In the genomic region with DNA sequence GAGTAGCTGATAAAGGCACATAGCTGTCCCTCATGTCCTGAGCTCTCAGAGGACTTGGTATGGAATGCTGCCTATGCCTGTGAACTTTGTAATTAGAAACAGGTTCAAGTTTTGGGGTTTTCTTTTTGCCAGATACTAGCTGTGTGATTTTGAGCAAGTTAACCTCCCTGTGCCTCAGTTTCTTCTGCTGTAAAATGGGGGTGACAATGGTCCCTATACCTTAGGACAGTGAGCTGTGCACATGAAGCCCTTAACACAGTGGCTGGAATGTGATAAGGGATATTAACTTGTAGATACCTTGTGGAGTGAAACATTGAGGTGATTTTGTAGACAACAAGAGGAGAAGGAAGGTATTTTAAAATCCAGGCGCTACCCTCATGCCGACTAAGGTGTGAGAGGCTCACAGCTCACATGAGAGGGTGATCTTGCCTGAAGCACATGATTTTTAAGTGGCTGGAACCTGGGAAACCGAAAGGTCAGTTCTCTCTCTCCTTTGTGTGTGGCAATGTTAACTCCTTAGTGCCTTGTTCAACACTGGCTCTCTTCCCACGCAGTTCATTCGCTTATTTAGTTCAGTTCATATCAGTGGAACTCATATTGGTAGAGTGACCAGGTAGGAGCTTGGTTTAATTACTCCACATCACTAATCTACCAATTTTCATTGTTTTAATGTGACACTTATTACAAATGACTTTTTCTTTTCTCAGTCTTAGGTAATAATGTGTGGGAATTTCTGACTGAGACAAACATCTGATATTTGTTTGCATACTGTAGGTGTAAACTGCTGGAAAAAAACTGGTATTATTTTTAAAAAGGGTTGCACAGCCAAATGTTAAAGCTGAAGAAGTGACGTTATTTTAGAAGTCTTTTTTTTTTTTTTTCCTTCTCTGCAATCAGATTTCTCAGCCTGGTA, we compare ENCODE assay signal across 1 cellular context.
A peak's percentile ranks its signal among the peaks of the same experiment; 100 is the strongest.
TF ChIP-seq lines count a peak whose summit lies in the region.

No MANE protein-coding gene starts in this region.

TF ChIP-seq in GM12878, 131 proteins besides CTCF, POLR2A, EP300 and RAD21 (continued from another document and continues in another):
- TF ChIP-seq, protein P1, sequence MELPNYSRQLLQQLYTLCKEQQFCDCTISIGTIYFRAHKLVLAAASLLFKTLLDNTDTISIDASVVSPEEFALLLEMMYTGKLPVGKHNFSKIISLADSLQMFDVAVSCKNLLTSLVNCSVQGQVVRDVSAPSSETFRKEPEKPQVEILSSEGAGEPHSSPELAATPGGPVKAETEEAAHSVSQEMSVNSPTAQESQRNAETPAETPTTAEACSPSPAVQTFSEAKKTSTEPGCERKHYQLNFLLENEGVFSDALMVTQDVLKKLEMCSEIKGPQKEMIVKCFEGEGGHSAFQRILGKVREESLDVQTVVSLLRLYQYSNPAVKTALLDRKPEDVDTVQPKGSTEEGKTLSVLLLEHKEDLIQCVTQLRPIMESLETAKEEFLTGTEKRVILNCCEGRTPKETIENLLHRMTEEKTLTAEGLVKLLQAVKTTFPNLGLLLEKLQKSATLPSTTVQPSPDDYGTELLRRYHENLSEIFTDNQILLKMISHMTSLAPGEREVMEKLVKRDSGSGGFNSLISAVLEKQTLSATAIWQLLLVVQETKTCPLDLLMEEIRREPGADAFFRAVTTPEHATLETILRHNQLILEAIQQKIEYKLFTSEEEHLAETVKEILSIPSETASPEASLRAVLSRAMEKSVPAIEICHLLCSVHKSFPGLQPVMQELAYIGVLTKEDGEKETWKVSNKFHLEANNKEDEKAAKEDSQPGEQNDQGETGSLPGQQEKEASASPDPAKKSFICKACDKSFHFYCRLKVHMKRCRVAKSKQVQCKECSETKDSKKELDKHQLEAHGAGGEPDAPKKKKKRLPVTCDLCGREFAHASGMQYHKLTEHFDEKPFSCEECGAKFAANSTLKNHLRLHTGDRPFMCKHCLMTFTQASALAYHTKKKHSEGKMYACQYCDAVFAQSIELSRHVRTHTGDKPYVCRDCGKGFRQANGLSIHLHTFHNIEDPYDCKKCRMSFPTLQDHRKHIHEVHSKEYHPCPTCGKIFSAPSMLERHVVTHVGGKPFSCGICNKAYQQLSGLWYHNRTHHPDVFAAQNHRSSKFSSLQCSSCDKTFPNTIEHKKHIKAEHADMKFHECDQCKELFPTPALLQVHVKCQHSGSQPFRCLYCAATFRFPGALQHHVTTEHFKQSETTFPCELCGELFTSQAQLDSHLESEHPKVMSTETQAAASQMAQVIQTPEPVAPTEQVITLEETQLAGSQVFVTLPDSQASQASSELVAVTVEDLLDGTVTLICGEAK (IDR thresholded peaks at IDR 0.05; ENCODE audit: borderline replicate concordance) = no peak
- TF ChIP-seq ZNF622 (IDR thresholded peaks at IDR 0.05) (no peak), POLR2AphosphoS2 (IDR thresholded peaks at IDR 0.05; ENCODE audit: low read depth, low read length) (no peak), RAD51 (IDR thresholded peaks at IDR 0.05) (peak; percentile 64), TCF3 (IDR thresholded peaks at IDR 0.05; ENCODE audit: borderline replicate concordance, insufficient read depth, low read depth, low read length) (no peak), ZNF217 (IDR thresholded peaks at IDR 0.05) (no peak), MEF2A (IDR thresholded peaks at IDR 0.05; ENCODE audit: insufficient read depth, low read depth, low read length) (no peak), NFYA (IDR thresholded peaks at IDR 0.05; ENCODE audit: borderline replicate concordance, low read depth, low read length) (no peak), WRNIP1 (IDR thresholded peaks at IDR 0.05; ENCODE audit: borderline replicate concordance, low read depth, low read length) (no peak), POU2F2 (IDR thresholded peaks at IDR 0.05; ENCODE audit: borderline replicate concordance, low read depth, low read length) (no peak), HDAC6 (IDR thresholded peaks at IDR 0.05; ENCODE audit: unreplicated experiment) (no peak), SUPT20H (IDR thresholded peaks at IDR 0.05; ENCODE audit: borderline replicate concordance, control insufficient read depth, low read depth, low read length) (no peak), MEF2B (IDR thresholded peaks at IDR 0.05; ENCODE audit: partially characterized antibody, poor library complexity, severe bottlenecking) (peak; percentile 70), JUNB (IDR thresholded peaks at IDR 0.05) (no peak), PAX8 (IDR thresholded peaks at IDR 0.05) (no peak), ESRRA (IDR thresholded peaks at IDR 0.05; ENCODE audit: low read length) (no peak), PML (IDR thresholded peaks at IDR 0.05; ENCODE audit: low read length) (no peak), RFX5 (IDR thresholded peaks at IDR 0.05; ENCODE audit: low read depth, low read length) (no peak), BHLHE40 (IDR thresholded peaks at IDR 0.05; ENCODE audit: borderline replicate concordance in 1 of 2, low read depth in 2 of 2, low read length in 1 of 2) (peak in 1 of 2 experiments; percentile 63; a peak in 1 of 4 replicates), ZNF384 (IDR thresholded peaks at IDR 0.05; ENCODE audit: borderline replicate concordance, low read depth, low read length) (peak; percentile 76), TAF1 (IDR thresholded peaks at IDR 0.05; ENCODE audit: borderline replicate concordance, low read depth, low read length) (no peak), STAT1 (conservative IDR thresholded peaks at IDR 0.05) (no peak), MYC (IDR thresholded peaks at IDR 0.05; ENCODE audit: insufficient read depth, insufficient read length, insufficient replicate concordance, low read length, severe bottlenecking) (no peak), CBX5 (IDR thresholded peaks at IDR 0.05; ENCODE audit: low read depth) (no peak), YY1 (IDR thresholded peaks at IDR 0.05; ENCODE audit: low read depth, low read length) (no peak), NR2C1 (IDR thresholded peaks at IDR 0.05) (no peak), KDM1A (IDR thresholded peaks at IDR 0.05; ENCODE audit: borderline replicate concordance) (no peak), MTA2 (IDR thresholded peaks at IDR 0.05; ENCODE audit: low read depth) (peak; percentile 58), HDGF (IDR thresholded peaks at IDR 0.05) (no peak), CBFB (IDR thresholded peaks at IDR 0.05; ENCODE audit: low read depth) (no peak), RELA (IDR thresholded peaks at IDR 0.05; ENCODE audit: borderline replicate concordance, partially characterized antibody) (no peak), SMARCA5 (IDR thresholded peaks at IDR 0.05) (no peak), NBN (IDR thresholded peaks at IDR 0.05) (no peak), CHD2 (IDR thresholded peaks at IDR 0.05; ENCODE audit: borderline replicate concordance, low read depth, low read length) (peak; percentile 50; the same call in 1 of the 2 replicates), STAT3 (IDR thresholded peaks at IDR 0.05; ENCODE audit: low read depth, low read length) (no peak)
- TF ChIP-seq, protein P2, sequence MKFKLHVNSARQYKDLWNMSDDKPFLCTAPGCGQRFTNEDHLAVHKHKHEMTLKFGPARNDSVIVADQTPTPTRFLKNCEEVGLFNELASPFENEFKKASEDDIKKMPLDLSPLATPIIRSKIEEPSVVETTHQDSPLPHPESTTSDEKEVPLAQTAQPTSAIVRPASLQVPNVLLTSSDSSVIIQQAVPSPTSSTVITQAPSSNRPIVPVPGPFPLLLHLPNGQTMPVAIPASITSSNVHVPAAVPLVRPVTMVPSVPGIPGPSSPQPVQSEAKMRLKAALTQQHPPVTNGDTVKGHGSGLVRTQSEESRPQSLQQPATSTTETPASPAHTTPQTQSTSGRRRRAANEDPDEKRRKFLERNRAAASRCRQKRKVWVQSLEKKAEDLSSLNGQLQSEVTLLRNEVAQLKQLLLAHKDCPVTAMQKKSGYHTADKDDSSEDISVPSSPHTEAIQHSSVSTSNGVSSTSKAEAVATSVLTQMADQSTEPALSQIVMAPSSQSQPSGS (IDR thresholded peaks at IDR 0.05; ENCODE audit: low read length) = peak; percentile 64
- TF ChIP-seq, protein P3, sequence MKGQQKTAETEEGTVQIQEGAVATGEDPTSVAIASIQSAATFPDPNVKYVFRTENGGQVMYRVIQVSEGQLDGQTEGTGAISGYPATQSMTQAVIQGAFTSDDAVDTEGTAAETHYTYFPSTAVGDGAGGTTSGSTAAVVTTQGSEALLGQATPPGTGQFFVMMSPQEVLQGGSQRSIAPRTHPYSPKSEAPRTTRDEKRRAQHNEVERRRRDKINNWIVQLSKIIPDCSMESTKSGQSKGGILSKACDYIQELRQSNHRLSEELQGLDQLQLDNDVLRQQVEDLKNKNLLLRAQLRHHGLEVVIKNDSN (IDR thresholded peaks at IDR 0.05; ENCODE audit: borderline replicate concordance, extremely low read length, insufficient read depth, low read depth, low read length) = no peak
- TF ChIP-seq, protein P4, sequence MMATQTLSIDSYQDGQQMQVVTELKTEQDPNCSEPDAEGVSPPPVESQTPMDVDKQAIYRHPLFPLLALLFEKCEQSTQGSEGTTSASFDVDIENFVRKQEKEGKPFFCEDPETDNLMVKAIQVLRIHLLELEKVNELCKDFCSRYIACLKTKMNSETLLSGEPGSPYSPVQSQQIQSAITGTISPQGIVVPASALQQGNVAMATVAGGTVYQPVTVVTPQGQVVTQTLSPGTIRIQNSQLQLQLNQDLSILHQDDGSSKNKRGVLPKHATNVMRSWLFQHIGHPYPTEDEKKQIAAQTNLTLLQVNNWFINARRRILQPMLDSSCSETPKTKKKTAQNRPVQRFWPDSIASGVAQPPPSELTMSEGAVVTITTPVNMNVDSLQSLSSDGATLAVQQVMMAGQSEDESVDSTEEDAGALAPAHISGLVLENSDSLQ (IDR thresholded peaks at IDR 0.05) = peak; percentile 55; the same call in 1 of the 2 replicates
- TF ChIP-seq, protein P5, sequence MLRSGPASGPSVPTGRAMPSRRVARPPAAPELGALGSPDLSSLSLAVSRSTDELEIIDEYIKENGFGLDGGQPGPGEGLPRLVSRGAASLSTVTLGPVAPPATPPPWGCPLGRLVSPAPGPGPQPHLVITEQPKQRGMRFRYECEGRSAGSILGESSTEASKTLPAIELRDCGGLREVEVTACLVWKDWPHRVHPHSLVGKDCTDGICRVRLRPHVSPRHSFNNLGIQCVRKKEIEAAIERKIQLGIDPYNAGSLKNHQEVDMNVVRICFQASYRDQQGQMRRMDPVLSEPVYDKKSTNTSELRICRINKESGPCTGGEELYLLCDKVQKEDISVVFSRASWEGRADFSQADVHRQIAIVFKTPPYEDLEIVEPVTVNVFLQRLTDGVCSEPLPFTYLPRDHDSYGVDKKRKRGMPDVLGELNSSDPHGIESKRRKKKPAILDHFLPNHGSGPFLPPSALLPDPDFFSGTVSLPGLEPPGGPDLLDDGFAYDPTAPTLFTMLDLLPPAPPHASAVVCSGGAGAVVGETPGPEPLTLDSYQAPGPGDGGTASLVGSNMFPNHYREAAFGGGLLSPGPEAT (IDR thresholded peaks at IDR 0.05; ENCODE audit: low read depth) = no peak
- TF ChIP-seq, protein P6, sequence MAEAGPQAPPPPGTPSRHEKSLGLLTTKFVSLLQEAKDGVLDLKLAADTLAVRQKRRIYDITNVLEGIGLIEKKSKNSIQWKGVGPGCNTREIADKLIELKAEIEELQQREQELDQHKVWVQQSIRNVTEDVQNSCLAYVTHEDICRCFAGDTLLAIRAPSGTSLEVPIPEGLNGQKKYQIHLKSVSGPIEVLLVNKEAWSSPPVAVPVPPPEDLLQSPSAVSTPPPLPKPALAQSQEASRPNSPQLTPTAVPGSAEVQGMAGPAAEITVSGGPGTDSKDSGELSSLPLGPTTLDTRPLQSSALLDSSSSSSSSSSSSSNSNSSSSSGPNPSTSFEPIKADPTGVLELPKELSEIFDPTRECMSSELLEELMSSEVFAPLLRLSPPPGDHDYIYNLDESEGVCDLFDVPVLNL (IDR thresholded peaks at IDR 0.05; ENCODE audit: low read depth, low read length) = no peak
- TF ChIP-seq, protein P7, sequence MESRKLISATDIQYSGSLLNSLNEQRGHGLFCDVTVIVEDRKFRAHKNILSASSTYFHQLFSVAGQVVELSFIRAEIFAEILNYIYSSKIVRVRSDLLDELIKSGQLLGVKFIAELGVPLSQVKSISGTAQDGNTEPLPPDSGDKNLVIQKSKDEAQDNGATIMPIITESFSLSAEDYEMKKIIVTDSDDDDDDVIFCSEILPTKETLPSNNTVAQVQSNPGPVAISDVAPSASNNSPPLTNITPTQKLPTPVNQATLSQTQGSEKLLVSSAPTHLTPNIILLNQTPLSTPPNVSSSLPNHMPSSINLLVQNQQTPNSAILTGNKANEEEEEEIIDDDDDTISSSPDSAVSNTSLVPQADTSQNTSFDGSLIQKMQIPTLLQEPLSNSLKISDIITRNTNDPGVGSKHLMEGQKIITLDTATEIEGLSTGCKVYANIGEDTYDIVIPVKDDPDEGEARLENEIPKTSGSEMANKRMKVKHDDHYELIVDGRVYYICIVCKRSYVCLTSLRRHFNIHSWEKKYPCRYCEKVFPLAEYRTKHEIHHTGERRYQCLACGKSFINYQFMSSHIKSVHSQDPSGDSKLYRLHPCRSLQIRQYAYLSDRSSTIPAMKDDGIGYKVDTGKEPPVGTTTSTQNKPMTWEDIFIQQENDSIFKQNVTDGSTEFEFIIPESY (IDR thresholded peaks at IDR 0.05) = peak; percentile 78; the same call in 1 of the 2 replicates
- TF ChIP-seq, protein P8, sequence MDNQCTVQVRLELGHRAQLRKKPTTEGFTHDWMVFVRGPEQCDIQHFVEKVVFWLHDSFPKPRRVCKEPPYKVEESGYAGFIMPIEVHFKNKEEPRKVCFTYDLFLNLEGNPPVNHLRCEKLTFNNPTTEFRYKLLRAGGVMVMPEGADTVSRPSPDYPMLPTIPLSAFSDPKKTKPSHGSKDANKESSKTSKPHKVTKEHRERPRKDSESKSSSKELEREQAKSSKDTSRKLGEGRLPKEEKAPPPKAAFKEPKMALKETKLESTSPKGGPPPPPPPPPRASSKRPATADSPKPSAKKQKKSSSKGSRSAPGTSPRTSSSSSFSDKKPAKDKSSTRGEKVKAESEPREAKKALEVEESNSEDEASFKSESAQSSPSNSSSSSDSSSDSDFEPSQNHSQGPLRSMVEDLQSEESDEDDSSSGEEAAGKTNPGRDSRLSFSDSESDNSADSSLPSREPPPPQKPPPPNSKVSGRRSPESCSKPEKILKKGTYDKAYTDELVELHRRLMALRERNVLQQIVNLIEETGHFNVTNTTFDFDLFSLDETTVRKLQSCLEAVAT (IDR thresholded peaks at IDR 0.05) = peak; percentile 45; the same call in 1 of the 2 replicates
- TF ChIP-seq, protein P9, sequence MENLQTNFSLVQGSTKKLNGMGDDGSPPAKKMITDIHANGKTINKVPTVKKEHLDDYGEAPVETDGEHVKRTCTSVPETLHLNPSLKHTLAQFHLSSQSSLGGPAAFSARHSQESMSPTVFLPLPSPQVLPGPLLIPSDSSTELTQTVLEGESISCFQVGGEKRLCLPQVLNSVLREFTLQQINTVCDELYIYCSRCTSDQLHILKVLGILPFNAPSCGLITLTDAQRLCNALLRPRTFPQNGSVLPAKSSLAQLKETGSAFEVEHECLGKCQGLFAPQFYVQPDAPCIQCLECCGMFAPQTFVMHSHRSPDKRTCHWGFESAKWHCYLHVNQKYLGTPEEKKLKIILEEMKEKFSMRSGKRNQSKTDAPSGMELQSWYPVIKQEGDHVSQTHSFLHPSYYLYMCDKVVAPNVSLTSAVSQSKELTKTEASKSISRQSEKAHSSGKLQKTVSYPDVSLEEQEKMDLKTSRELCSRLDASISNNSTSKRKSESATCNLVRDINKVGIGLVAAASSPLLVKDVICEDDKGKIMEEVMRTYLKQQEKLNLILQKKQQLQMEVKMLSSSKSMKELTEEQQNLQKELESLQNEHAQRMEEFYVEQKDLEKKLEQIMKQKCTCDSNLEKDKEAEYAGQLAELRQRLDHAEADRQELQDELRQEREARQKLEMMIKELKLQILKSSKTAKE (IDR thresholded peaks at IDR 0.05; ENCODE audit: low read depth, poor library complexity, severe bottlenecking) = peak; percentile 31
